Comparison of ENCODE assay signal across 7 cellular contexts in the genomic region with DNA sequence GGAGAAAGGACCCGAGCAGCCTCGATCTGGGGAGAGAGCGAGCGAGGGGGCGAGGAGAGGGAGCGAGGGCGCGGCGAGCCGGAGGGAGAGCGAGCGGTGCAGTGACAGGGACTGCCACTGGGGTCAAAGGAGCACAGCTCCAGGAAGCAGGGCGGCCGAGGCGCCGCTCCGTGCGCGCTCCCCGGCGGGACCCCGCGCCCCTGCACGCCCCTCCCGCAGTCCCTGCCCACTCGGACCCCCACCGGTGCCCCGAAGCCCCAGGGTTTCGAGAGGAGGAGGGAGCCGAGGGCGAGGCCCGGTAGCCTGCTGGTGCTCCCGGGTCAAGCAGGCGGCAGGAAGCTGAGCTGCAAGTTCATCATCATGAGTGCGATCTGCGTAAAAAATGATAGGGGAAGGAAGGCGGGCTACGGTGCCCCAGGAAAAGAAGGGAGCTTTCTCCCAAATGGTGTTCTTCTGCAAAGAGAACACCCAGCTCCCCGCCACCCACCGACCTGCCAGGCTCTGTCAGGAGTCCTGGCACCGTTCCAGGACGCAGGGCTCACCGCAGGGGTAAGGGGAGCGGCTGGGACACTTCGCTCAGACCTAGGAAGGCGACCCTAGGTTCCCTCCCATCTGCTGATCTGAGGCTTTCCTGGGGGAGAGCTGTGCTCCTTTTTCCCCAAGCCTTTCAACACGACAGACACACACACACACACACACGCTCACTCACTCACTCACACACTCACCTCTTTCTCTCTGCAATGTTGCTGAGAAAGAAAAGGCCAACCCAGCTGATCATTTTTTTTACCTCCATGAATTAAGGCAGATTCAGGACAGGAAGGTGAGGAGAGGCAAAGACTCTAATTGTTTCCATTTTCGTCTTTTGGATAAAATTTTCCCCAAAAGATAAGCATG. TPM values are rescaled to one million over a fixed set of nuclear protein-coding genes. Genes with fewer than 3 reads are reported as not detected.
DNase-seq lines count a peak whose midpoint lies in the region; ATAC-seq and TF ChIP-seq lines count a peak whose summit lies in the region.

Gene MPPED2 (minus strand): TSS at position 103 of the 894 bp plus-strand sequence. CDS start 5,980 bp downstream, outside the sequence.

- H3K9me3 Mint-ChIP-seq in glutamatergic neuron (ENCODE audit: unreplicated experiment) (peaks cover 4% of the 10 kb centered on the region), osteocyte (ENCODE audit: unreplicated experiment) (no peaks in the 10 kb centered on the region)

- H3K27ac Mint-ChIP-seq in glutamatergic neuron (ENCODE audit: unreplicated experiment) (peak within 1 kb of the TSS; percentile 75), osteocyte (ENCODE audit: unreplicated experiment) (no peak within 1 kb of the TSS)

- H3K4me3 Mint-ChIP-seq in glutamatergic neuron (ENCODE audit: unreplicated experiment): peak within 1 kb of the TSS; percentile 92
- peak within 1 kb of the TSS; percentile 59 for H3K4me3 Mint-ChIP-seq in osteocyte (ENCODE audit: unreplicated experiment)

- H3K27me3 Mint-ChIP-seq in glutamatergic neuron (ENCODE audit: unreplicated experiment) (peaks cover 13% of the 10 kb centered on the region), osteocyte (ENCODE audit: unreplicated experiment) (peaks cover 77% of the 10 kb centered on the region)

- ATAC-seq in GM19467 (IDR thresholded peaks at IDR 0.05; ENCODE audit: unreplicated experiment) (peak; percentile 98), HG03558 (IDR thresholded peaks at IDR 0.05; ENCODE audit: extremely low read depth, unreplicated experiment) (peak; percentile 79)

- H3K4me3 ChIP-seq in GM08714 (ENCODE audit: low read length): peak within 1 kb of the TSS; percentile 9

- H3K36me3 Mint-ChIP-seq in glutamatergic neuron (ENCODE audit: unreplicated experiment): no peaks in the 10 kb centered on the region
- H3K36me3 Mint-ChIP-seq in osteocyte (ENCODE audit: unreplicated experiment): no peaks in the 10 kb centered on the region

- DNase-seq in activated CD8-positive, alpha-beta memory T cell treated with anti-CD3 and anti-CD28 coated beads for 24 hours: peak; percentile 65
- peak; percentile 87 for DNase-seq in glutamatergic neuron
- no peak for DNase-seq in osteocyte (ENCODE audit: extremely low spot score, unreplicated experiment)
- no peak for DNase-seq in mesenteric fat pad (ENCODE audit: low spot score)

- H3K4me1 Mint-ChIP-seq in glutamatergic neuron (ENCODE audit: low read depth, unreplicated experiment): peaks cover 10% of the 10 kb centered on the region
- peaks cover 12% of the 10 kb centered on the region for H3K4me1 Mint-ChIP-seq in osteocyte (ENCODE audit: unreplicated experiment)

- TF ChIP-seq CTCF in glutamatergic neuron (IDR thresholded peaks at IDR 0.05; ENCODE audit: partially characterized antibody, unreplicated experiment) (peak; percentile 79), osteocyte (IDR thresholded peaks at IDR 0.05) (no peak)

RNA-seq across cellular contexts. Expression of gene MPPED2, which starts in this region (rescaled TPM):
- total RNA-seq in glutamatergic neuron (ENCODE audit: unreplicated experiment): 11.0 TPM
- total RNA-seq in osteocyte: not detected in 2 replicates
- total RNA-seq in mesenteric fat pad: 4.9 TPM

Comparison
In these comparisons a context has a peak if more than half of its experiments do, and no peak if none do; other contexts are left out.
1. DNase-seq: peak in activated CD8-positive, alpha-beta memory T cell treated with anti-CD3 and anti-CD28 coated beads for 24 hours (single experiment) and glutamatergic neuron (single experiment); none in osteocyte (single experiment) and mesenteric fat pad (single experiment).